In the genomic region with DNA sequence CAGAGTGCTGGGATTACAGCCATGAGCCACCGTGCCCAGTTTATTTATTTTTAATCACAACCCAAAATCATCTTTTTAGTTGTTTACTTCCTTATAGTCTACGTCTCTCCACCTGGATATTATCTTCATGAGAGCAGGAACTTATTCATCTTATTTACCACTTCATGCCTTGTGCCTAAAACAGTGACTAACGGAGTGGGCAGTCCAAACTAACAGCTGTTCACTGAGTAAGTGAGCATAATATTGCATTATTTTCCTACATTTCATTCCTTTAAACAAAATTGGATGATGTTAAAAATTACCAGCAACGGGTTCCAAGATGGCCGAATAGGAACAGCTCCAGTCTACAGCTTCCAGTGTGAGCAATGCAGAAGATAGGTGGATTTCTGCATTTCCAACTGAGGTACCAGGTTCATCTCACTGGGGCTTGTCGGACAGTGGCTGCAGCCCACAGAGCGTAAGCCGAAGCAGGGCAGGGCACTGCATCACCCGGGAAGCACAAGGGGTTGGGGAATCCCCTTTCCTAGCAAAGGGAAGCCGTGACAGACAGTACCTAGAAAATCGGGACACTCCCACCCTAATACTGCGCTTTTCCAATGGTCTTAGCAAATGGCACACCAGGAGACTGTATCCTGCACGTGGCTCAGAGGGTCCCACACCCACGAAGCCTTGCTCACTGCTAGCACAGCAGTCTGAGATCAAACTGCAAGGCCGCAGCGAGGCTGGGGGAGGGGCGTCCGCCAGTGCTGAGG, we compare ENCODE assay signal across 14 cellular contexts. TPM values are rescaled to one million over a fixed set of nuclear protein-coding genes. Genes with fewer than 3 reads are reported as not detected.
A peak's percentile ranks its signal among the peaks of the same experiment; 100 is the strongest.
DNase-seq lines count a peak whose midpoint lies in the region; ATAC-seq and TF ChIP-seq lines count a peak whose summit lies in the region.
"Had no signal": no experiment of that assay in that cellular context is flagged by ENCODE, and none has a peak within 500 bp of the region (broad histone marks: within the 10 kb centered on the region; RNA-seq: fewer than 3 reads in every experiment).

No MANE protein-coding gene starts in this region.

- no peak overlapping the region for H3K27ac ChIP-seq in CD4-positive, CD25-positive, alpha-beta regulatory T cell (ENCODE audit: insufficient read depth, low read length, poor library complexity, severe bottlenecking)
- H3K27ac ChIP-seq in IMR-90 (ENCODE audit: insufficient read depth, low read length), result no peak overlapping the region
- H3K27ac ChIP-seq in ascending aorta, result no peak overlapping the region

- peak overlapping the region; percentile 49; the same call in 1 of the 2 replicates for H3K23ac ChIP-seq in IMR-90 (ENCODE audit: low read depth, low read length)

- peak overlapping the region; percentile 35 for H2BK5ac ChIP-seq in IMR-90 (ENCODE audit: low read depth, low read length, poor library complexity, severe bottlenecking)

- dilution Hi-C loops in IMR-90 (cut with HindIII; ENCODE audit: low sequenced_read_pairs, unreplicated experiment), result no loop called here

- no peaks in the 10 kb centered on the region for H3K9me3 ChIP-seq in CD4-positive, CD25-positive, alpha-beta regulatory T cell (ENCODE audit: control insufficient read depth in 2 of 2, low read length in 2 of 2)
- H3K9me3 ChIP-seq in IMR-90 (ENCODE audit: control insufficient read depth, insufficient read depth, low read length) (no peaks in the 10 kb centered on the region), ascending aorta (no peaks in the 10 kb centered on the region)
- H3K9me3 ChIP-seq: neutrophil had no signal

- no peak overlapping the region for H2AFZ ChIP-seq in IMR-90 (replicated peaks; ENCODE audit: low read length, poor library complexity)

- H4K20me1 ChIP-seq in IMR-90 (ENCODE audit: insufficient read depth, low read length), result no peaks in the 10 kb centered on the region

- 57% methylated on average over 6 of the region's 18 CpGs; no CpG with 5 or more reads in 1 of the 2 experiments for WGBS in IMR-90 (ENCODE audit: extremely low coverage in 2 of 2, insufficient read length in 1 of 2), 2 experiments

- no peaks in the 10 kb centered on the region for H3K27me3 Mint-ChIP-seq in CD4-positive, CD25-positive, alpha-beta regulatory T cell
- no peaks in the 10 kb centered on the region for H3K27me3 Mint-ChIP-seq in naive thymus-derived CD8-positive, alpha-beta T cell
- H3K27me3 Mint-ChIP-seq: activated B cell treated with CpG ODN at 0.5 μM for 24 hours; dendritic cell treated with granulocyte-macrophage colony-stimulating factor and Interleukin-4, amounts not matched to agents 40 ng/mL and 50 ng/mL, for 4 days had no signal

- H3K18ac ChIP-seq in IMR-90 (ENCODE audit: low read depth, low read length), result no peak overlapping the region

- no TSS peak for BruUV-seq in IMR-90 (replicated peaks; lab: Mats Ljungman, UMichigan)

- POLR2A ChIA-PET in IMR-90 (lab: Charles Lee; ENCODE audit: unreplicated experiment), result no interaction called here
- POLR2A ChIA-PET in naive thymus-derived CD8-positive, alpha-beta T cell (lab: Charles Lee), result interaction anchor here (0.6 to 1.8 kb wide), 9 partner anchors 10 to 85 kb away, joined by 3 to 11 read pairs (median 4); no protein-coding TSS in a partner anchor

- H3K14ac ChIP-seq in IMR-90 (replicated peaks; ENCODE audit: low read depth, low read length), result no peak overlapping the region

- no peak overlapping the region for H2BK120ac ChIP-seq in IMR-90 (ENCODE audit: low read depth, low read length)

- peaks cover 42% of the 10 kb centered on the region for H3K36me3 Mint-ChIP-seq in CD4-positive, CD25-positive, alpha-beta regulatory T cell
- peaks cover 12 to 69% (median 46%) of the 10 kb centered on the region in 3 donors for H3K36me3 Mint-ChIP-seq in naive thymus-derived CD8-positive, alpha-beta T cell

- peak in 1 of 3 donors; percentile 39 for DNase-seq in CD4-positive, CD25-positive, alpha-beta regulatory T cell
- DNase-seq in IMR-90 (no peak), NCI-H2196 (lab: John Stamatoyannopoulos, UW; ENCODE audit: unreplicated experiment) (no peak), ascending aorta (ENCODE audit: low spot score in 2 of 2) (no peak), occipital lobe (lab: John Stamatoyannopoulos, UW) (no peak), UCSD-AML1 (lab: John Stamatoyannopoulos, UW; ENCODE audit: unreplicated experiment) (no peak)
- peak; percentile 40 for DNase-seq in activated naive CD4-positive, alpha-beta T cell treated with anti-CD3 and anti-CD28 coated beads, Interleukin-2, amount 50 U/mL, for 16 hours
- peak in 5 of 10 donors; percentile 17 to 71 (median 31) for DNase-seq in naive thymus-derived CD8-positive, alpha-beta T cell
- DNase-seq: activated B cell treated with CpG ODN at 0.5 μM for 24 hours, DMS79 treated with DMSO at 0.1 percent for 48 hours, mammary epithelial cell, small intestine had no signal

- TF ChIP-seq POLR2A in IMR-90 (IDR thresholded peaks at IDR 0.05; ENCODE audit: low read depth, low read length), result no peak

- no peak for ATAC-seq in CD4-positive, CD25-positive, alpha-beta regulatory T cell (ENCODE audit: low read depth in 2 of 2)
- no peak for ATAC-seq in IMR-90 (ENCODE audit: low read depth)
- ATAC-seq in naive thymus-derived CD8-positive, alpha-beta T cell, result peak; percentile 10 to 20

- H3K27me3 ChIP-seq in CD4-positive, CD25-positive, alpha-beta regulatory T cell (ENCODE audit: control insufficient read depth, insufficient read depth, low read length), result no peaks in the 10 kb centered on the region
- no peaks in the 10 kb centered on the region for H3K27me3 ChIP-seq in IMR-90 (ENCODE audit: control insufficient read depth, insufficient read depth, low read length)
- no peaks in the 10 kb centered on the region for H3K27me3 ChIP-seq in ascending aorta
- H3K27me3 ChIP-seq: neutrophil had no signal

- H3K4me1 Mint-ChIP-seq in CD4-positive, CD25-positive, alpha-beta regulatory T cell, result peaks cover 33 to 94% (median 65%) of the 10 kb centered on the region in 4 donors
- peaks cover 52 to 88% (median 87%) of the 10 kb centered on the region in 4 donors for H3K4me1 Mint-ChIP-seq in naive thymus-derived CD8-positive, alpha-beta T cell

- H3K9ac ChIP-seq in IMR-90 (ENCODE audit: low read depth, low read length), result no peak overlapping the region

- intact Hi-C loops in IMR-90 (cut with micrococcal nuclease), result loop anchor here (5.0 kb wide), 1 partner anchor 41 kb away; no protein-coding TSS in a partner anchor
- intact Hi-C loops in ascending aorta (cut with DNase I), result no loop called here

- H3K9me1 ChIP-seq in IMR-90 (ENCODE audit: insufficient read depth, low read length), result no peaks in the 10 kb centered on the region; the same call in none of the 2 replicates

- TF ChIP-seq CTCF in IMR-90 (conservative IDR thresholded peaks at IDR 0.05; ENCODE audit: low read depth, low read length) (no peak), ascending aorta (IDR thresholded peaks at IDR 0.05) (no peak)

- 0 out of 2 replicates have a peak overlapping the region, but pooled peaks have one; percentile 39 for H2AK5ac ChIP-seq in IMR-90 (ENCODE audit: low read depth, low read length)

- CTCF ChIA-PET in IMR-90 (lab: Yijun Ruan, JAX), result no interaction called here

- H3K56ac ChIP-seq in IMR-90 (ENCODE audit: extremely low read depth, insufficient read depth, low read length), result no peak overlapping the region

- no peak overlapping the region for H3K4me2 ChIP-seq in IMR-90 (ENCODE audit: low read depth, low read length)

- peak overlapping the region; percentile 47 to 60 (median 52) for H3K4me3 Mint-ChIP-seq in CD4-positive, CD25-positive, alpha-beta regulatory T cell
- H3K4me3 Mint-ChIP-seq in naive thymus-derived CD8-positive, alpha-beta T cell, result peak overlapping the region; percentile 54 to 88 (median 75)
- H3K4me3 Mint-ChIP-seq: activated B cell treated with CpG ODN at 0.5 μM for 24 hours; dendritic cell treated with granulocyte-macrophage colony-stimulating factor and Interleukin-4, amounts not matched to agents 40 ng/mL and 50 ng/mL, for 4 days had no signal

- H2AK9ac ChIP-seq in IMR-90 (replicated peaks; ENCODE audit: low read depth, low read length, poor library complexity), result no peak overlapping the region

- H3K36me3 ChIP-seq in CD4-positive, CD25-positive, alpha-beta regulatory T cell (ENCODE audit: control insufficient read depth, insufficient read depth, low read length), result peaks cover 31% of the 10 kb centered on the region
- H3K36me3 ChIP-seq in IMR-90 (ENCODE audit: control insufficient read depth, insufficient read depth, low read length) (no peaks in the 10 kb centered on the region; the same call in 1 of the 2 replicates), ascending aorta (no peaks in the 10 kb centered on the region)
- H3K36me3 ChIP-seq: neutrophil had no signal

- no peak for TF ChIP-seq RAD21 in IMR-90 (IDR thresholded peaks at IDR 0.05; ENCODE audit: low read length)

- H4K8ac ChIP-seq in IMR-90 (ENCODE audit: low read depth in 2 of 2, low read length in 2 of 2), result 0 out of 4 replicates have a peak overlapping the region, but pooled peaks of 1 of the 2 experiments have one; percentile 1

- peaks cover 37% of the 10 kb centered on the region for H3K4me1 ChIP-seq in CD4-positive, CD25-positive, alpha-beta regulatory T cell (ENCODE audit: control insufficient read depth, insufficient read depth, low read length, poor library complexity, severe bottlenecking)
- H3K4me1 ChIP-seq in IMR-90 (ENCODE audit: control insufficient read depth, insufficient read depth, low read length), result peaks cover 4% of the 10 kb centered on the region
- H3K4me1 ChIP-seq in ascending aorta, result no peaks in the 10 kb centered on the region

- no peak overlapping the region for H2BK20ac ChIP-seq in IMR-90 (ENCODE audit: low read depth, low read length)

- H4K91ac ChIP-seq in IMR-90 (ENCODE audit: insufficient read depth, low read depth, low read length), result no peak overlapping the region

- in situ Hi-C loops in IMR-90 (cut with MboI; ENCODE audit: low sequenced_read_pairs), result no loop called here

- H3K4ac ChIP-seq in IMR-90 (ENCODE audit: low read depth, low read length), result no peak overlapping the region; the same call in 1 of the 2 replicates

- peak overlapping the region; percentile 66 to 71 (median 67) for H3K27ac Mint-ChIP-seq in CD4-positive, CD25-positive, alpha-beta regulatory T cell
- peak overlapping the region; percentile 79 to 94 (median 86) for H3K27ac Mint-ChIP-seq in naive thymus-derived CD8-positive, alpha-beta T cell
- H3K27ac Mint-ChIP-seq: activated B cell treated with CpG ODN at 0.5 μM for 24 hours had no signal

- no peaks in the 10 kb centered on the region for H3K9me3 Mint-ChIP-seq in CD4-positive, CD25-positive, alpha-beta regulatory T cell
- H3K9me3 Mint-ChIP-seq in naive thymus-derived CD8-positive, alpha-beta T cell, result peaks cover 0 to 3% (median 0%) of the 10 kb centered on the region in 9 donors
- H3K9me3 Mint-ChIP-seq: activated B cell treated with CpG ODN at 0.5 μM for 24 hours; dendritic cell treated with granulocyte-macrophage colony-stimulating factor and Interleukin-4, amounts not matched to agents 40 ng/mL and 50 ng/mL, for 4 days had no signal

- H3K4me3 ChIP-seq in CD4-positive, CD25-positive, alpha-beta regulatory T cell (ENCODE audit: low read depth, low read length), result peak overlapping the region; percentile 41
- H3K4me3 ChIP-seq in IMR-90 (ENCODE audit: insufficient read depth, low read depth, low read length) (no peak overlapping the region), ascending aorta (no peak overlapping the region)

- peaks cover 14 to 41% of the 10 kb centered on the region in 2 experiments; a peak in 3 of 4 replicates for H3K79me1 ChIP-seq in IMR-90 (ENCODE audit: low read depth in 1 of 2, low read length in 2 of 2)

- no peak overlapping the region for H2BK15ac ChIP-seq in IMR-90 (ENCODE audit: low read depth, low read length)

- no peak overlapping the region for H4K5ac ChIP-seq in IMR-90 (ENCODE audit: low read depth, low read length)

RNA-seq across cellular contexts. Expression of gene TMEM123, which starts 14.1 kb away (rescaled TPM):
- total RNA-seq in CD4-positive, CD25-positive, alpha-beta regulatory T cell, result 330 TPM
- 100 to 1,000 TPM; 583 to 771 (median 683) TPM for polyA plus RNA-seq in CD4-positive, CD25-positive, alpha-beta regulatory T cell
- total RNA-seq in IMR-90 (2012; rRNA removed), result 127 and 138 TPM in 2 replicates
- 96.9 and 191 TPM in 2 replicates for polyA plus RNA-seq in IMR-90 (2012; rRNA removed)
- 27.3 and 34.3 TPM in 2 replicates for polyA plus RNA-seq in IMR-90 (2012; cell fraction: cytosol; rRNA removed)
- 5.9 and 19.4 TPM in 2 replicates for polyA plus RNA-seq in IMR-90 (2012; cell fraction: nucleus; rRNA removed; ENCODE audit: low replicate concordance)
- 100 to 1,000 TPM; 484 to 533 TPM for total RNA-seq in naive thymus-derived CD8-positive, alpha-beta T cell
- polyA plus RNA-seq in naive thymus-derived CD8-positive, alpha-beta T cell, result 100 to 1,000 TPM; 746 to 988 (median 748) TPM
- total RNA-seq in ascending aorta, result 107 TPM
- total RNA-seq in occipital lobe, result 101 TPM

Comparison
In these comparisons a context has a peak if more than half of its experiments do, and no peak if none do; other contexts are left out.
1. ATAC-seq: peak in naive thymus-derived CD8-positive, alpha-beta T cell (2 of 2); none in CD4-positive, CD25-positive, alpha-beta regulatory T cell (0 of 2) and IMR-90 (single experiment).